9 cellular contexts compared by ENCODE assay signal in the genomic region with DNA sequence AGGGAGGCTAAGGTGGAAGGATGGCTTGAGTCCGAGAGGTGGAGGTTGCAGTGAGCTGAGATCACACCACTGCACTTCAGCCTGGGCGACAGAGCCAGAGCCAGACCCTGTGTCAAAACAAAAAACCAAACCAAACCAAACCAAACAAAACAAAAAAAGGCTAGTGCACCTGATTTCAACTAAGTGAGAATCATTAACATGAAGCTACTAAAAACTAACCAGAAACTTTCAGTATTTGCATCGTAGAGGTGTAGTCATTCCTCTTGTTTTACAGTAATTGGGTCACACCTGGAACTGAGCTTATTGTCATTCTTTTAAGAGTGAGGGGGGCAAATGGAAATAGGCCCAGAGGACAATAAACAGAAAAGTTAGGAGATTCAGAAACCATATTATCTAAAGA. TPM values are rescaled to one million over a fixed set of nuclear protein-coding genes. Genes with fewer than 3 reads are reported as not detected.
A peak's percentile ranks its signal among the peaks of the same experiment; 100 is the strongest.
DNase-seq lines count a peak whose midpoint lies in the region; ATAC-seq, FAIRE-seq and TF ChIP-seq lines count a peak whose summit lies in the region.
"Had no signal": no experiment of that assay in that cellular context is flagged by ENCODE, and none has a peak within 500 bp of the region (broad histone marks: within the 10 kb centered on the region; RNA-seq: fewer than 3 reads in every experiment).

No MANE protein-coding gene starts in this region.

- ATAC-seq in activated T-cell treated with anti-CD3 and anti-CD28 coated beads, Interleukin-2, amount 50 U/mL, for 72 hours (replicated peaks in 1 of 2) = peak; percentile 68 to 80
- ATAC-seq in GM21619 (IDR thresholded peaks at IDR 0.05; ENCODE audit: unreplicated experiment) = peak; percentile 80
- peak; percentile 73 for ATAC-seq in HG03378 (IDR thresholded peaks at IDR 0.05; ENCODE audit: unreplicated experiment)
- no peak for ATAC-seq in natural killer cell treated with Interleukin-12 subunit alpha and Interleukin-12 subunit beta and Interleukin-15 and Interleukin-18, amount 100 ng/mL, for 72 hours

- peaks cover 12 to 35% of the 10 kb centered on the region in 2 donors for H3K36me3 Mint-ChIP-seq in activated T-cell treated with anti-CD3 and anti-CD28 coated beads, Interleukin-2, amount 50 U/mL, for 72 hours (ENCODE audit: insufficient read depth in 2 of 2)
- H3K36me3 Mint-ChIP-seq in natural killer cell treated with Interleukin-12 subunit alpha and Interleukin-12 subunit beta and Interleukin-15 and Interleukin-18, amount 100 ng/mL, for 72 hours = peaks cover 41% of the 10 kb centered on the region

- H3K36me3 ChIP-seq in WERI-Rb-1 = no peaks in the 10 kb centered on the region; the same call in 1 of the 2 replicates

- peak overlapping the region; percentile 59 for H3K27ac Mint-ChIP-seq in activated T-cell treated with anti-CD3 and anti-CD28 coated beads, Interleukin-2, amount 50 U/mL, for 72 hours
- H3K27ac Mint-ChIP-seq in natural killer cell treated with Interleukin-12 subunit alpha and Interleukin-12 subunit beta and Interleukin-15 and Interleukin-18, amount 100 ng/mL, for 72 hours = peak overlapping the region; percentile 1 to 42

- H3K9me3 ChIP-seq in WERI-Rb-1 (ENCODE audit: severe bottlenecking) = no peaks in the 10 kb centered on the region

- peak overlapping the region in 1 of 2 donors; percentile 11 for H3K4me3 Mint-ChIP-seq in activated T-cell treated with anti-CD3 and anti-CD28 coated beads, Interleukin-2, amount 50 U/mL, for 72 hours
- H3K4me3 Mint-ChIP-seq in natural killer cell treated with Interleukin-12 subunit alpha and Interleukin-12 subunit beta and Interleukin-15 and Interleukin-18, amount 100 ng/mL, for 72 hours = no peak overlapping the region

- TF ChIP-seq CTCF in WERI-Rb-1 (IDR thresholded peaks at IDR 0.05; ENCODE audit: low read depth, low read length) = no peak

- no peak overlapping the region for H3K27ac ChIP-seq in WERI-Rb-1
- H3K27ac ChIP-seq: SK-N-MC had no signal

- H3K27me3 Mint-ChIP-seq in activated T-cell treated with anti-CD3 and anti-CD28 coated beads, Interleukin-2, amount 50 U/mL, for 72 hours (ENCODE audit: low read depth) = no peaks in the 10 kb centered on the region
- no peaks in the 10 kb centered on the region for H3K27me3 Mint-ChIP-seq in natural killer cell treated with Interleukin-12 subunit alpha and Interleukin-12 subunit beta and Interleukin-15 and Interleukin-18, amount 100 ng/mL, for 72 hours

- no peak for FAIRE-seq in RCC 7860 (lab: Jason Lieb, UNC)

- peaks cover 30% of the 10 kb centered on the region for H3K4me1 Mint-ChIP-seq in activated T-cell treated with anti-CD3 and anti-CD28 coated beads, Interleukin-2, amount 50 U/mL, for 72 hours (ENCODE audit: low read depth)
- H3K4me1 Mint-ChIP-seq in natural killer cell treated with Interleukin-12 subunit alpha and Interleukin-12 subunit beta and Interleukin-15 and Interleukin-18, amount 100 ng/mL, for 72 hours (ENCODE audit: low read depth in 2 of 2) = peaks cover 45 to 56% of the 10 kb centered on the region in 2 donors

- DNase-seq in activated T-cell treated with anti-CD3 and anti-CD28 coated beads, Interleukin-2, amount 50 U/mL, for 72 hours = no peak
- DNase-seq in activated T-cell treated with anti-CD3 and anti-CD28 coated beads for 4 hours = no peak
- DNase-seq in natural killer cell treated with Interleukin-12 subunit alpha and Interleukin-12 subunit beta and Interleukin-15 and Interleukin-18, amount 100 ng/mL, for 72 hours (ENCODE audit: low spot score) = no peak
- DNase-seq in WERI-Rb-1 = no peak
- no peak for DNase-seq in globus pallidus (ENCODE audit: low spot score)
- DNase-seq in RCC 7860 (ENCODE audit: low spot score) = no peak

- H3K4me3 ChIP-seq in WERI-Rb-1 (ENCODE audit: low read depth, low read length) = no peak overlapping the region
- H3K4me3 ChIP-seq: SK-N-MC had no signal

- H3K27me3 ChIP-seq in WERI-Rb-1 (ENCODE audit: insufficient read depth, low read depth, severe bottlenecking) = no peaks in the 10 kb centered on the region

- H3K9me3 Mint-ChIP-seq in activated T-cell treated with anti-CD3 and anti-CD28 coated beads, Interleukin-2, amount 50 U/mL, for 72 hours = no peaks in the 10 kb centered on the region
- no peaks in the 10 kb centered on the region for H3K9me3 Mint-ChIP-seq in natural killer cell treated with Interleukin-12 subunit alpha and Interleukin-12 subunit beta and Interleukin-15 and Interleukin-18, amount 100 ng/mL, for 72 hours

RNA-seq across cellular contexts. Expression of a gene that starts 58.5 kb away (rescaled TPM):
- total RNA-seq in activated T-cell treated with anti-CD3 and anti-CD28 coated beads, Interleukin-2, amount 50 U/mL, for 72 hours = 100 to 1,000 TPM in 1 of 2 donors, 10 to 100 TPM in 1; 98.1 to 104 TPM
- 100 to 1,000 TPM; 179 to 304 TPM for total RNA-seq in natural killer cell treated with Interleukin-12 subunit alpha and Interleukin-12 subunit beta and Interleukin-15 and Interleukin-18, amount 100 ng/mL, for 72 hours

Comparison
In these comparisons a context has a peak if more than half of its experiments do, and no peak if none do; other contexts are left out.
1. ATAC-seq: peak in activated T-cell treated with anti-CD3 and anti-CD28 coated beads, Interleukin-2, amount 50 U/mL, for 72 hours (2 of 2), GM21619 (single experiment) and HG03378 (single experiment); none in natural killer cell treated with Interleukin-12 subunit alpha and Interleukin-12 subunit beta and Interleukin-15 and Interleukin-18, amount 100 ng/mL, for 72 hours (0 of 2).